In genomic region chr3:139746481-139746880, GRCh38 we compare ENCODE assay signal across 28 cellular contexts.
"Had no signal": no experiment of that assay in that cellular context is flagged by ENCODE, and none has a peak within 500 bp of the region (broad histone marks: within the 10 kb centered on the region; RNA-seq: fewer than 3 reads in every experiment).

No MANE protein-coding gene starts in this region.

- H3K4me1 Mint-ChIP-seq: activated CD4-positive, alpha-beta T cell treated with anti-CD3 and anti-CD28 coated beads for 36 hours; activated naive CD4-positive, alpha-beta T cell treated with anti-CD3 and anti-CD28 coated beads, Interleukin-2, amount 50 U/mL, for 24 hours had no signal

- DNase-seq: activated CD4-positive, alpha-beta T cell treated with anti-CD3 and anti-CD28 coated beads for 36 hours; activated CD4-positive, alpha-beta T cell treated with anti-CD3 and anti-CD28 coated beads, Interleukin-2, amount 50 U/mL, for 1 hour; activated CD8-positive, alpha-beta memory T cell treated with anti-CD3 and anti-CD28 coated beads, Interleukin-2, amount 50 U/mL, for 4 hours; activated CD8-positive, alpha-beta T cell treated with anti-CD3 and anti-CD28 coated beads for 36 hours; activated naive CD4-positive, alpha-beta T cell; activated T-cell treated with anti-CD3 and anti-CD28 coated beads, Interleukin-2, amount 50 U/mL, for 72 hours; aorta; body of pancreas; central memory CD4-positive, alpha-beta T cell; Kasumi-1; KBM-7; NCI-H1105 treated with DMSO at 0.1 percent for 48 hours; NCI-H1436 treated with DMSO at 0.1 percent for 48 hours; NCI-H1930; NCI-H2171; NCI-H226; NCI-H526; NCI-H82; OCI-M1; RPMI8226; SK-N-SH; T-helper 1 cell had no signal

- FAIRE-seq: bronchial epithelial cell had no signal

- H3K27me3 ChIP-seq: body of pancreas had no signal

- ATAC-seq: activated CD4-positive, alpha-beta T cell treated with anti-CD3 and anti-CD28 coated beads for 36 hours; activated CD8-positive, alpha-beta T cell treated with anti-CD3 and anti-CD28 coated beads for 36 hours; activated T-cell treated with anti-CD3 and anti-CD28 coated beads, Interleukin-2, amount 50 U/mL, for 72 hours; body of pancreas; Panc1; Right ventricle myocardium inferior had no signal

- H3K27ac ChIP-seq: body of pancreas, VCaP had no signal

- H3K4me1 ChIP-seq: body of pancreas had no signal

- H3K4me2 ChIP-seq: SK-N-SH had no signal

- H3K36me3 Mint-ChIP-seq: activated naive CD4-positive, alpha-beta T cell treated with anti-CD3 and anti-CD28 coated beads, Interleukin-2, amount 50 U/mL, for 24 hours had no signal

- H3K4me3 ChIP-seq: body of pancreas had no signal

- H3K27ac Mint-ChIP-seq: activated CD4-positive, alpha-beta T cell treated with anti-CD3 and anti-CD28 coated beads for 36 hours; activated CD8-positive, alpha-beta T cell treated with anti-CD3 and anti-CD28 coated beads for 36 hours; activated naive CD4-positive, alpha-beta T cell treated with anti-CD3 and anti-CD28 coated beads, Interleukin-2, amount 50 U/mL, for 24 hours; activated T-cell treated with anti-CD3 and anti-CD28 coated beads, Interleukin-2, amount 50 U/mL, for 72 hours; activated T-helper 2 cell treated with anti-CD3 and anti-CD28 coated beads, Interferon-gamma antibody, Interleukin-2, Interleukin-4, amounts not matched to agents 10 μg/mL and 5 μg/mL and 100 μg/mL, durations not matched to agents 14 hours and 24 hours and 36 hours had no signal

- H3K9ac ChIP-seq: SK-N-SH had no signal

- H3K4me3 Mint-ChIP-seq: activated CD4-positive, alpha-beta T cell treated with anti-CD3 and anti-CD28 coated beads for 36 hours; activated CD8-positive, alpha-beta T cell treated with anti-CD3 and anti-CD28 coated beads for 36 hours; activated naive CD4-positive, alpha-beta T cell treated with anti-CD3 and anti-CD28 coated beads, Interleukin-2, amount 50 U/mL, for 24 hours; activated T-cell treated with anti-CD3 and anti-CD28 coated beads, Interleukin-2, amount 50 U/mL, for 72 hours had no signal
